13 cellular contexts compared by ENCODE assay signal in genomic region chr4:140569307-140569638, GRCh38. TPM values are rescaled to one million over a fixed set of nuclear protein-coding genes. Genes with fewer than 3 reads are reported as not detected.
A peak's percentile ranks its signal among the peaks of the same experiment; 100 is the strongest.
DNase-seq lines count a peak whose midpoint lies in the region; ATAC-seq and TF ChIP-seq lines count a peak whose summit lies in the region.
"Had no signal": no experiment of that assay in that cellular context is flagged by ENCODE, and none has a peak within 500 bp of the region (broad histone marks: within the 10 kb centered on the region; RNA-seq: fewer than 3 reads in every experiment).

No MANE protein-coding gene starts in this region.

- TF ChIP-seq CTCF in CD4-positive, alpha-beta T cell (IDR thresholded peaks at IDR 0.05), result no peak
- TF ChIP-seq CTCF in WI38 (IDR thresholded peaks at IDR 0.05; ENCODE audit: low read depth, low read length) (no peak), hepatocyte (IDR thresholded peaks at IDR 0.05; ENCODE audit: poor library complexity) (no peak), progenitor cell of endocrine pancreas (IDR thresholded peaks at IDR 0.05; ENCODE audit: unreplicated experiment) (no peak), mucosa of descending colon (IDR thresholded peaks at IDR 0.05) (no peak), GM13976 (IDR thresholded peaks at IDR 0.05; ENCODE audit: borderline replicate concordance, control extremely low read depth, extremely low read depth, insufficient read depth, missing control alignments) (no peak)

- POLR2A ChIA-PET in CD4-positive, alpha-beta T cell (lab: Charles Lee), result no interaction called here

- H3K36me3 ChIP-seq in hepatocyte (replicated peaks; ENCODE audit: insufficient read depth, low read depth) (no peaks in the 10 kb centered on the region), mucosa of descending colon (ENCODE audit: low read depth) (no peaks in the 10 kb centered on the region)

- H3K4me2 ChIP-seq in hepatocyte, result peak overlapping the region; percentile 97

- CTCF ChIA-PET in CD4-positive, alpha-beta T cell (lab: Charles Lee), result no interaction called here

- H3K27me3 ChIP-seq in CD4-positive, alpha-beta T cell (ENCODE audit: control insufficient read depth, insufficient read depth, low read length), result peaks cover 76% of the 10 kb centered on the region
- H3K27me3 ChIP-seq in hepatocyte, result peaks cover 75% of the 10 kb centered on the region

- H3K79me2 ChIP-seq in hepatocyte, result no peaks in the 10 kb centered on the region

- H3K36me3 Mint-ChIP-seq in CD4-positive, alpha-beta T cell (ENCODE audit: low read depth), result no peaks in the 10 kb centered on the region
- no peaks in the 10 kb centered on the region for H3K36me3 Mint-ChIP-seq in progenitor cell of endocrine pancreas (ENCODE audit: insufficient read depth)

- ATAC-seq in CD4-positive, alpha-beta T cell (ENCODE audit: poor library complexity), result no peak
- ATAC-seq in mucosa of descending colon (no peak), HG03108 (IDR thresholded peaks at IDR 0.05; ENCODE audit: unreplicated experiment) (no peak)

- H3K27ac Mint-ChIP-seq in CD4-positive, alpha-beta T cell, result no peak overlapping the region
- no peak overlapping the region for H3K27ac Mint-ChIP-seq in progenitor cell of endocrine pancreas

- peak overlapping the region; percentile 49 for H2AFZ ChIP-seq in hepatocyte

- H3K4me1 ChIP-seq in hepatocyte (ENCODE audit: insufficient read depth) (no peaks in the 10 kb centered on the region), mucosa of descending colon (ENCODE audit: low read depth) (peaks cover 11% of the 10 kb centered on the region)

- peaks cover 23% of the 10 kb centered on the region for H3K4me1 Mint-ChIP-seq in CD4-positive, alpha-beta T cell (ENCODE audit: low read depth)
- peaks cover 8% of the 10 kb centered on the region for H3K4me1 Mint-ChIP-seq in progenitor cell of endocrine pancreas (ENCODE audit: low read depth)

- no peaks in the 10 kb centered on the region for H3K9me3 ChIP-seq in CD4-positive, alpha-beta T cell (ENCODE audit: control insufficient read depth, low read length)
- no peaks in the 10 kb centered on the region for H3K9me3 ChIP-seq in hepatocyte (ENCODE audit: low read depth)
- peaks cover 6% of the 10 kb centered on the region for H3K9me3 ChIP-seq in mucosa of descending colon

- in situ Hi-C loops in GM13976 (cut with MboI; ENCODE audit: low sequenced_read_pairs, unreplicated experiment), result no loop called here

- no peak for DNase-seq in CD4-positive, alpha-beta T cell
- DNase-seq in hepatocyte (ENCODE audit: low spot score) (no peak), progenitor cell of endocrine pancreas (ENCODE audit: low spot score, unreplicated experiment) (no peak), mucosa of descending colon (no peak), NCI-H510A (lab: John Stamatoyannopoulos, UW) (no peak), GM13976 (ENCODE audit: low spot score) (no peak)
- DNase-seq: amygdala, DMS79, kidney glomerular epithelial cell, NCI-H2081, T1000 had no signal

- peaks cover 3% of the 10 kb centered on the region for H3K9me3 Mint-ChIP-seq in CD4-positive, alpha-beta T cell
- H3K9me3 Mint-ChIP-seq in progenitor cell of endocrine pancreas (ENCODE audit: low read depth), result peaks cover 3% of the 10 kb centered on the region

- 50% methylated on average over 7 of the region's 7 CpGs for WGBS in hepatocyte (ENCODE audit: low lambda C conversion rate, missing lambda C conversion rate)

- no peaks in the 10 kb centered on the region for H3K9me2 ChIP-seq in hepatocyte (replicated peaks; ENCODE audit: insufficient read depth)

- peaks cover 68% of the 10 kb centered on the region for H3K27me3 Mint-ChIP-seq in CD4-positive, alpha-beta T cell
- peaks cover 35% of the 10 kb centered on the region for H3K27me3 Mint-ChIP-seq in progenitor cell of endocrine pancreas

- peak overlapping the region; percentile 83 for H3K4me3 Mint-ChIP-seq in CD4-positive, alpha-beta T cell
- peak overlapping the region; percentile 71 for H3K4me3 Mint-ChIP-seq in progenitor cell of endocrine pancreas (ENCODE audit: low read depth)

- H3K4me3 ChIP-seq in WI38 (ENCODE audit: low read depth, low read length), result peak overlapping the region; percentile 43; the same call in 1 of the 2 replicates
- peak overlapping the region; percentile 44 for H3K4me3 ChIP-seq in hepatocyte
- no peak overlapping the region for H3K4me3 ChIP-seq in mucosa of descending colon

- no peak overlapping the region for H3K27ac ChIP-seq in CD4-positive, alpha-beta T cell (ENCODE audit: low read depth, low read length)
- H3K27ac ChIP-seq in hepatocyte, result no peak overlapping the region

- H4K20me1 ChIP-seq in hepatocyte (ENCODE audit: insufficient read depth, poor library complexity, severe bottlenecking), result no peaks in the 10 kb centered on the region

- intact Hi-C loops in CD4-positive, alpha-beta T cell (cut with DNase I, micrococcal nuclease), result no loop called here
- intact Hi-C loops in mucosa of descending colon (cut with DNase I, micrococcal nuclease), result no loop called here

RNA-seq across cellular contexts. Expression of gene UCP1, which starts 0.5 kb away (rescaled TPM):
- total RNA-seq in CD4-positive, alpha-beta T cell, result not detected
- total RNA-seq in hepatocyte (not detected in 2 replicates), progenitor cell of endocrine pancreas (not detected in 2 replicates), mucosa of descending colon (not detected)
- polyA plus RNA-seq in hepatocyte, result not detected in 2 replicates

RNA-seq across cellular contexts. Expression of gene ELMOD2, which starts 45.3 kb away (rescaled TPM):
- total RNA-seq in CD4-positive, alpha-beta T cell, result 10 to 100 TPM; 12.3 to 14.9 TPM
- total RNA-seq in hepatocyte (64.6 and 66.3 TPM in 2 replicates), progenitor cell of endocrine pancreas (66.7 and 69.3 TPM in 2 replicates), mucosa of descending colon (10 to 100 TPM; 19.2 to 25.2 (median 21.9) TPM)
- 22.0 and 23.3 TPM in 2 replicates for polyA plus RNA-seq in hepatocyte
